Comparison of ENCODE assay signal across 8 cellular contexts in genomic region chr1:36306210-36306901, GRCh38. TPM values are rescaled to one million over a fixed set of nuclear protein-coding genes. Genes with fewer than 3 reads are reported as not detected.
DNase-seq lines count a peak whose midpoint lies in the region; ATAC-seq and TF ChIP-seq lines count a peak whose summit lies in the region.

TSS of gene SH3D21 (plus strand) at chr1:36306368. CDS start at chr1:36306421, 53 bp downstream.

- H3K27me3 Mint-ChIP-seq in CD4-positive, alpha-beta T cell: no peaks in the 10 kb centered on the region

- H3K27ac ChIP-seq in CD4-positive, alpha-beta T cell (ENCODE audit: low read depth, low read length): peak within 1 kb of the TSS; percentile 34
- H3K27ac ChIP-seq in Panc1 (ENCODE audit: low read length): peak within 1 kb of the TSS; percentile 88
- H3K27ac ChIP-seq in ascending aorta: peak within 1 kb of the TSS; percentile 66 to 69
- H3K27ac ChIP-seq in iPS-20b (ENCODE audit: low read length): no peak within 1 kb of the TSS

- CTCF ChIA-PET in CD4-positive, alpha-beta T cell (lab: Charles Lee): interaction anchor here (0.7 to 1.9 kb wide), 12 partner anchors 17 to 157 kb away, joined by 3 to 13 read pairs (median 4); partner anchors contain the start of genes EVA1B, LSM10 and TRAPPC3
- CTCF ChIA-PET in Panc1 (lab: Charles Lee): interaction anchor here (0.6 to 1.5 kb wide), 4 partner anchors 21 to 211 kb away, joined by 3 to 6 read pairs (median 4); partner anchors contain the start of gene TRAPPC3

- H3K9me3 ChIP-seq in CD4-positive, alpha-beta T cell (ENCODE audit: control insufficient read depth, low read length): no peaks in the 10 kb centered on the region
- H3K9me3 ChIP-seq in Panc1 (ENCODE audit: control insufficient read depth, insufficient read depth, low read depth, low read length) (no peaks in the 10 kb centered on the region), ascending aorta (no peaks in the 10 kb centered on the region), iPS-20b (ENCODE audit: insufficient read depth, low read depth, low read length) (no peaks in the 10 kb centered on the region)

- peaks cover 42% of the 10 kb centered on the region for H3K36me3 Mint-ChIP-seq in CD4-positive, alpha-beta T cell (ENCODE audit: low read depth)

- peak within 1 kb of the TSS; percentile 72 for H3K9ac ChIP-seq in iPS-20b (ENCODE audit: low read depth, low read length)

- H3K36me3 ChIP-seq in Panc1 (ENCODE audit: control insufficient read depth, insufficient read depth, low read length): peaks cover 15% of the 10 kb centered on the region
- peaks cover 27 to 29% of the 10 kb centered on the region in 2 donors for H3K36me3 ChIP-seq in ascending aorta
- peaks cover 50% of the 10 kb centered on the region for H3K36me3 ChIP-seq in iPS-20b (ENCODE audit: insufficient read depth, low read depth, low read length)

- peak; percentile 23 for TF ChIP-seq CTCF in CD4-positive, alpha-beta T cell (IDR thresholded peaks at IDR 0.05)
- TF ChIP-seq CTCF in Panc1 (IDR thresholded peaks at IDR 0.05) (no peak), ascending aorta (IDR thresholded peaks at IDR 0.05) (peak in 2 of 3 experiments; percentile 16 to 17)

- in situ Hi-C loops in Panc1 (cut with HindIII; ENCODE audit: low pct_unique_long_range_greater_than_20kb, low sequenced_read_pairs): no loop called here

- DNase-seq in CD4-positive, alpha-beta T cell: peak in 8 of 10 experiments; percentile 33 to 60 (median 41)
- DNase-seq in Panc1 (ENCODE audit: low read depth, low spot score) (no peak), ascending aorta (ENCODE audit: low spot score in 2 of 2) (peak in 1 of 2 donors; percentile 78), NCI-H446 (lab: John Stamatoyannopoulos, UW) (no peak)
- DNase-seq in stimulated activated CD4-positive, alpha-beta T cell treated with anti-CD3 and anti-CD28 coated beads, Interleukin-2, amount 100 ng/mL, for 24 hours: peak; percentile 55 to 64

- peak within 1 kb of the TSS; percentile 78 for H3K27ac Mint-ChIP-seq in CD4-positive, alpha-beta T cell

- H3K4me3 Mint-ChIP-seq in CD4-positive, alpha-beta T cell: peak within 1 kb of the TSS; percentile 94

- H3K9me3 Mint-ChIP-seq in CD4-positive, alpha-beta T cell: no peaks in the 10 kb centered on the region

- intact Hi-C loops in CD4-positive, alpha-beta T cell (cut with DNase I, micrococcal nuclease): loop anchor here (2.0 to 5.0 kb wide), 4 partner anchors 46 to 76 kb away; no protein-coding TSS in a partner anchor
- intact Hi-C loops in Panc1 (cut with micrococcal nuclease; ENCODE audit: unreplicated experiment): no loop called here
- intact Hi-C loops in ascending aorta (cut with DNase I): no loop called here

- no TSS peak for BruUV-seq in Panc1 (replicated peaks; lab: Mats Ljungman, UMichigan)

- H3K27me3 ChIP-seq in CD4-positive, alpha-beta T cell (ENCODE audit: control insufficient read depth, insufficient read depth, low read length): no peaks in the 10 kb centered on the region
- no peaks in the 10 kb centered on the region for H3K27me3 ChIP-seq in Panc1 (ENCODE audit: control insufficient read depth, insufficient read depth, low read length)
- H3K27me3 ChIP-seq in ascending aorta: no peaks in the 10 kb centered on the region
- H3K27me3 ChIP-seq in iPS-20b (ENCODE audit: insufficient read depth, low read length): no peaks in the 10 kb centered on the region; the same call in 1 of the 2 replicates

- peaks cover 16% of the 10 kb centered on the region for H3K4me1 Mint-ChIP-seq in CD4-positive, alpha-beta T cell (ENCODE audit: low read depth)

- peaks cover 15% of the 10 kb centered on the region for H3K4me1 ChIP-seq in Panc1 (ENCODE audit: control insufficient read depth, insufficient read depth, low read length)
- peaks cover 4 to 11% of the 10 kb centered on the region in 2 donors for H3K4me1 ChIP-seq in ascending aorta
- H3K4me1 ChIP-seq in iPS-20b (ENCODE audit: insufficient read depth, low read length): peaks cover 4% of the 10 kb centered on the region; the same call in 1 of the 2 replicates

- peak within 1 kb of the TSS; percentile 65 to 85 for H3K4me3 ChIP-seq in Panc1 (ENCODE audit: low read depth in 2 of 2, low read length in 2 of 2)
- peak within 1 kb of the TSS; percentile 84 to 88 for H3K4me3 ChIP-seq in ascending aorta
- H3K4me3 ChIP-seq in iPS-20b (ENCODE audit: low read length): peak within 1 kb of the TSS; percentile 91

- ATAC-seq in CD4-positive, alpha-beta T cell (ENCODE audit: poor library complexity): peak; percentile 31
- peak; percentile 45 for ATAC-seq in GM19324 (IDR thresholded peaks at IDR 0.05; ENCODE audit: low FRiP score, unreplicated experiment)
- ATAC-seq in HG03280 (IDR thresholded peaks at IDR 0.05; ENCODE audit: unreplicated experiment): peak; percentile 31
- peak; percentile 86 for ATAC-seq in Panc1

- POLR2A ChIA-PET in CD4-positive, alpha-beta T cell (lab: Charles Lee): interaction anchor here (0.6 to 2.2 kb wide), 13 partner anchors 13 to 376 kb away, joined by 3 to 19 read pairs (median 6); partner anchors contain the start of genes AGO3, EVA1B, MAP7D1 and STK40
- POLR2A ChIA-PET in Panc1 (lab: Charles Lee): interaction anchor here (0.7 to 1.0 kb wide), 2 partner anchors 24 to 157 kb away, joined by 3 to 5 read pairs; partner anchors contain the start of gene TRAPPC3

RNA-seq across cellular contexts. Expression of gene SH3D21, which starts in this region (rescaled TPM):
- total RNA-seq in CD4-positive, alpha-beta T cell: 1 to 10 TPM; 1.9 to 2.6 TPM
- total RNA-seq in Panc1 (2021; ENCODE audit: unreplicated experiment) (18.9 TPM), ascending aorta (1.3 TPM)
- 19.9 TPM for polyA plus RNA-seq in Panc1 (2012; ENCODE audit: insufficient read length)

Comparison
In these comparisons a context has a peak if more than half of its experiments do, and no peak if none do; other contexts are left out.
1. ATAC-seq: peak in every context shown above with its lines; median percentile 86 in Panc1; 45 in GM19324; 31 in CD4-positive, alpha-beta T cell; 31 in HG03280.
2. DNase-seq: peak in CD4-positive, alpha-beta T cell (8 of 10) and stimulated activated CD4-positive, alpha-beta T cell treated with anti-CD3 and anti-CD28 coated beads, Interleukin-2, amount 100 ng/mL, for 24 hours (2 of 2); none in Panc1 (single experiment) and NCI-H446 (0 of 2).
3. intact Hi-C loops: an anchor here in CD4-positive, alpha-beta T cell (2.0 to 5.0 kb wide); none called in Panc1 and ascending aorta.
4. Peak in every context shown above with its lines, with median percentiles within 50 percentile points of each other: H3K4me3 ChIP-seq.